Comparison of ENCODE assay signal across 11 cellular contexts in genomic region chr12:52496590-52497071, GRCh38. TPM values are rescaled to one million over a fixed set of nuclear protein-coding genes. Genes with fewer than 3 reads are reported as not detected.
DNase-seq lines count a peak whose midpoint lies in the region; ATAC-seq and TF ChIP-seq lines count a peak whose summit lies in the region.
"Had no signal": no experiment of that assay in that cellular context is flagged by ENCODE, and none has a peak within 500 bp of the region (broad histone marks: within the 10 kb centered on the region; RNA-seq: fewer than 3 reads in every experiment).

No MANE protein-coding gene starts in this region.

- CTCF ChIA-PET in MCF 10A (lab: Yijun Ruan, JAX), result interaction anchor here (0.5 to 5.6 kb wide), 10 partner anchors 10 to 650 kb away, joined by 3 to 50 read pairs (median 5); no protein-coding TSS in a partner anchor
- CTCF ChIA-PET in activated CD8-positive, alpha-beta memory T cell treated with anti-CD3 and anti-CD28 coated beads, Interleukin-2, amount 10 ng/mL, durations not matched to agents 7 days and 5 days (lab: Charles Lee), result interaction anchor here (1.5 kb wide), 1 partner anchor 12 kb away, joined by 4 read pairs; no protein-coding TSS in a partner anchor

- H3K4me3 ChIP-seq in HUES48 (ENCODE audit: low read depth, low read length) (no peak overlapping the region), left lung (no peak overlapping the region)
- H3K4me3 ChIP-seq: right lobe of liver had no signal

- H3K36me3 ChIP-seq in HUES48 (ENCODE audit: control insufficient read depth, insufficient read depth, low read length), result no peaks in the 10 kb centered on the region
- H3K36me3 ChIP-seq in left lung, result no peaks in the 10 kb centered on the region
- H3K36me3 ChIP-seq: right lobe of liver had no signal

- peak overlapping the region; percentile 95 for H3K27ac Mint-ChIP-seq in MCF 10A (ENCODE audit: low read depth, unreplicated experiment)
- no peak overlapping the region for H3K27ac Mint-ChIP-seq in activated CD8-positive, alpha-beta memory T cell treated with anti-CD3 and anti-CD28 coated beads, Interleukin-2, amount 10 ng/mL, durations not matched to agents 7 days and 5 days

- peaks cover 18% of the 10 kb centered on the region for H3K36me3 Mint-ChIP-seq in MCF 10A (ENCODE audit: insufficient read depth, unreplicated experiment)
- H3K36me3 Mint-ChIP-seq in activated CD8-positive, alpha-beta memory T cell treated with anti-CD3 and anti-CD28 coated beads, Interleukin-2, amount 10 ng/mL, durations not matched to agents 7 days and 5 days, result no peaks in the 10 kb centered on the region

- no peaks in the 10 kb centered on the region for H3K27me3 Mint-ChIP-seq in MCF 10A (ENCODE audit: insufficient read depth, unreplicated experiment)
- peaks cover 50% of the 10 kb centered on the region for H3K27me3 Mint-ChIP-seq in activated CD8-positive, alpha-beta memory T cell treated with anti-CD3 and anti-CD28 coated beads, Interleukin-2, amount 10 ng/mL, durations not matched to agents 7 days and 5 days

- H3K4me1 ChIP-seq in HUES48 (ENCODE audit: control insufficient read depth, insufficient read depth, low read length), result peaks cover 19% of the 10 kb centered on the region
- H3K4me1 ChIP-seq in left lung, result peaks cover 10 to 27% of the 10 kb centered on the region in 2 donors
- H3K4me1 ChIP-seq: right lobe of liver had no signal

- H3K9me3 Mint-ChIP-seq in MCF 10A (ENCODE audit: unreplicated experiment), result peaks cover 7% of the 10 kb centered on the region
- H3K9me3 Mint-ChIP-seq in activated CD8-positive, alpha-beta memory T cell treated with anti-CD3 and anti-CD28 coated beads, Interleukin-2, amount 10 ng/mL, durations not matched to agents 7 days and 5 days (ENCODE audit: low read depth), result no peaks in the 10 kb centered on the region

- peaks cover 67% of the 10 kb centered on the region for H3K4me1 Mint-ChIP-seq in MCF 10A (ENCODE audit: insufficient read depth, unreplicated experiment)
- H3K4me1 Mint-ChIP-seq in activated CD8-positive, alpha-beta memory T cell treated with anti-CD3 and anti-CD28 coated beads, Interleukin-2, amount 10 ng/mL, durations not matched to agents 7 days and 5 days, result no peaks in the 10 kb centered on the region

- BruUV-seq in MCF 10A (replicated peaks; lab: Mats Ljungman, UMichigan), result no TSS peak

- POLR2A ChIA-PET in MCF 10A (lab: Yijun Ruan, JAX), result interaction anchor here (0.6 to 28.5 kb wide), 10 partner anchors 13 to 379 kb away, joined by 3 to 1235 read pairs (median 4); partner anchors contain the start of genes KRT5 and KRT6C

- H3K9ac ChIP-seq in HUES48 (ENCODE audit: low read depth, low read length), result no peak overlapping the region

- DNase-seq in AG08395 (ENCODE audit: low spot score) (peak; percentile 84), MCF 10A (ENCODE audit: unreplicated experiment) (peak; percentile 89), islet precursor cell (peak; percentile 95), left lung (no peak)
- no peak for DNase-seq in activated CD8-positive, alpha-beta memory T cell treated with anti-CD3 and anti-CD28 coated beads, Interleukin-2, amount 10 ng/mL, durations not matched to agents 7 days and 5 days
- DNase-seq in stimulated activated CD4-positive, alpha-beta T cell treated with anti-CD3 and anti-CD28 coated beads, Interleukin-1b, Interleukin-23, amount 100 ng/mL, for 48 hours, result no peak
- DNase-seq in stimulated activated CD4-positive, alpha-beta T cell treated with anti-CD3 and anti-CD28 coated beads, Interleukin-4, amount 100 ng/mL, for 24 hours, result no peak
- DNase-seq: KG1; right lobe of liver; stimulated activated naive CD4-positive, alpha-beta T cell had no signal

- no peaks in the 10 kb centered on the region for H3K9me3 ChIP-seq in HUES48 (ENCODE audit: control insufficient read depth, insufficient read depth, low read length)
- no peaks in the 10 kb centered on the region for H3K9me3 ChIP-seq in left lung
- H3K9me3 ChIP-seq: right lobe of liver had no signal

- TF ChIP-seq CTCF in MCF 10A (IDR thresholded peaks at IDR 0.05; ENCODE audit: unreplicated experiment) (no peak), left lung (IDR thresholded peaks at IDR 0.05) (no peak)

- no peak for ATAC-seq in activated CD8-positive, alpha-beta memory T cell treated with anti-CD3 and anti-CD28 coated beads, Interleukin-2, amount 10 ng/mL, durations not matched to agents 7 days and 5 days
- ATAC-seq in left lung, result no peak
- ATAC-seq: right lobe of liver had no signal

- peak overlapping the region; percentile 89 for H3K27ac ChIP-seq in HUES48 (ENCODE audit: low read depth, low read length)
- H3K27ac ChIP-seq in left lung, result no peak overlapping the region
- H3K27ac ChIP-seq: right lobe of liver had no signal

- intact Hi-C loops in MCF 10A (cut with micrococcal nuclease), result no loop called here
- intact Hi-C loops in left lung (cut with DNase I), result no loop called here

- H3K27me3 ChIP-seq in HUES48 (ENCODE audit: control insufficient read depth, insufficient read depth, low read length) (no peaks in the 10 kb centered on the region), left lung (peaks cover 0 to 18% of the 10 kb centered on the region in 2 donors)
- H3K27me3 ChIP-seq: right lobe of liver had no signal

- H3K4me3 Mint-ChIP-seq in MCF 10A (ENCODE audit: unreplicated experiment), result peak overlapping the region; percentile 93
- H3K4me3 Mint-ChIP-seq in activated CD8-positive, alpha-beta memory T cell treated with anti-CD3 and anti-CD28 coated beads, Interleukin-2, amount 10 ng/mL, durations not matched to agents 7 days and 5 days, result no peak overlapping the region

RNA-seq across cellular contexts. Expression of gene KRT6A, which starts 3.6 kb away (rescaled TPM):
- total RNA-seq in MCF 10A (2022), result 1,403 and 1,688 TPM in 2 replicates
- not detected for total RNA-seq in activated CD8-positive, alpha-beta memory T cell treated with anti-CD3 and anti-CD28 coated beads, Interleukin-2, amount 10 ng/mL, durations not matched to agents 7 days and 5 days
- total RNA-seq in left lung, result 10 to 100 TPM; 24.4 to 32.0 TPM

RNA-seq across cellular contexts. Expression of gene KRT6C, which starts 23.0 kb away (rescaled TPM):
- total RNA-seq in MCF 10A (2022), result 0.19 and 0.44 TPM in 2 replicates
- total RNA-seq in activated CD8-positive, alpha-beta memory T cell treated with anti-CD3 and anti-CD28 coated beads, Interleukin-2, amount 10 ng/mL, durations not matched to agents 7 days and 5 days, result not detected
- not detected for total RNA-seq in left lung

RNA-seq across cellular contexts. Expression of gene KRT5, which starts 23.6 kb away (rescaled TPM):
- total RNA-seq in MCF 10A (2022) (1,273 and 3,552 TPM in 2 replicates), left lung (1 to 10 TPM in 1 of 2 donors, under 1 TPM in 1; 0.79 to 9.8 TPM)
- not detected for total RNA-seq in activated CD8-positive, alpha-beta memory T cell treated with anti-CD3 and anti-CD28 coated beads, Interleukin-2, amount 10 ng/mL, durations not matched to agents 7 days and 5 days

RNA-seq across cellular contexts. Expression of gene KRT6B, which starts 44.7 kb away (rescaled TPM):
- total RNA-seq in MCF 10A (2022), result 2.3 and 3.3 TPM in 2 replicates
- not detected for total RNA-seq in activated CD8-positive, alpha-beta memory T cell treated with anti-CD3 and anti-CD28 coated beads, Interleukin-2, amount 10 ng/mL, durations not matched to agents 7 days and 5 days
- total RNA-seq in left lung, result not detected

RNA-seq across cellular contexts. Expression of gene KRT71, which starts 56.3 kb away (rescaled TPM):
- not detected in 2 replicates for total RNA-seq in MCF 10A (2022)
- not detected for total RNA-seq in activated CD8-positive, alpha-beta memory T cell treated with anti-CD3 and anti-CD28 coated beads, Interleukin-2, amount 10 ng/mL, durations not matched to agents 7 days and 5 days
- not detected for total RNA-seq in left lung
- total RNA-seq: right lobe of liver had no signal

Comparison
In these comparisons a context has a peak if more than half of its experiments do, and no peak if none do; other contexts are left out.
1. DNase-seq: peak in AG08395 (single experiment), MCF 10A (single experiment) and islet precursor cell (single experiment); none in activated CD8-positive, alpha-beta memory T cell treated with anti-CD3 and anti-CD28 coated beads, Interleukin-2, amount 10 ng/mL, durations not matched to agents 7 days and 5 days (single experiment), stimulated activated CD4-positive, alpha-beta T cell treated with anti-CD3 and anti-CD28 coated beads, Interleukin-1b, Interleukin-23, amount 100 ng/mL, for 48 hours (single experiment), left lung (0 of 2) and stimulated activated CD4-positive, alpha-beta T cell treated with anti-CD3 and anti-CD28 coated beads, Interleukin-4, amount 100 ng/mL, for 24 hours (single experiment).
2. RNA of gene KRT6A, which starts 3.6 kb away (total RNA-seq): 1,403 to 1,688 TPM in MCF 10A; 24.4 to 32.0 TPM in left lung and not detected in activated CD8-positive, alpha-beta memory T cell treated with anti-CD3 and anti-CD28 coated beads, Interleukin-2, amount 10 ng/mL, durations not matched to agents 7 days and 5 days; every median in the first group is over 10 times any median in the second.
3. RNA of gene KRT5, which starts 23.6 kb away (total RNA-seq): 1,273 to 3,552 TPM in MCF 10A; 0.79 to 9.8 TPM in left lung and not detected in activated CD8-positive, alpha-beta memory T cell treated with anti-CD3 and anti-CD28 coated beads, Interleukin-2, amount 10 ng/mL, durations not matched to agents 7 days and 5 days; every median in the first group is over 100 times any median in the second.